Comparison of ENCODE assay signal across 1 cellular context in the genomic region with DNA sequence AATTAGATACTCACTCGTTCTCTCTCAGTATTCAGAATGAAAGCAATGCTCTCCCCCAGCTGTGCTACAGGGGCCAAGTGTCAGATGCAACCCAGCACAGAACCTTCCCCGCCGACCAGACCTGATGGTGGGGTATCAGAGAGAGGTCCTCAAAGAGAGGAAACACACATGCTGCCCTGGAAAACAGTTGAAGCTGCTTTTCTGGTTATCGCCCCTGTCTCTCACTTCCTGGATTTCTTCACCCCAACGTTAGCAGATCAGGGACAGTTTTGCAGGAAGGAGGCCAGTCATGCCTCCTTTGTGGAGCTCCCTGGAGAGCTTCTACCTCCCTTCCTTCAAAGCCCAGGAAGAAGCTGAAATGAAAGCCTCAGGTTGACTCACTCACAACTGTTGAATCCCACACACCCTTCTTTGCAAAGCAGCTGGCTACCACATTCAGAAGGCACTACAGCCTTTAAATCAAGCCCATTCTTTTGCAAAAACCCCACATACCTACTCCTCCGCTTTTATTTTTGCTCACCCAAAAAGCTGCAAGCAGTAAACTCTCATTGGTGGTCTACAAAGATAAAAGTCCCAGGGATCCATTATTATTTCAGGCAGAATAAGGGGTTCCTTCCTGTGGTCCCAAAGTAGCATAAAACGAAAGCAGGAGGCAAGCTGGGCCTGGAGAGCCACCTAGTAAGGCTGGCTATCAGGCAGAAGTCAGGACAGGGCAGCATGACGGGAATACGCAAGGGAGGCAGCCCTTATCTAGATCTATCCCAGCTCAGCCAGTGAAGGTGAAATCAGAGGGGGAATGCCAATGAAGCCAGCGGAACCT.
TF ChIP-seq lines count a peak whose summit lies in the region.

No MANE protein-coding gene starts in this region.

TF ChIP-seq in HEK293, 187 proteins besides CTCF, POLR2A, EP300 and RAD21 (continued from another document):
- TF ChIP-seq, protein P1, sequence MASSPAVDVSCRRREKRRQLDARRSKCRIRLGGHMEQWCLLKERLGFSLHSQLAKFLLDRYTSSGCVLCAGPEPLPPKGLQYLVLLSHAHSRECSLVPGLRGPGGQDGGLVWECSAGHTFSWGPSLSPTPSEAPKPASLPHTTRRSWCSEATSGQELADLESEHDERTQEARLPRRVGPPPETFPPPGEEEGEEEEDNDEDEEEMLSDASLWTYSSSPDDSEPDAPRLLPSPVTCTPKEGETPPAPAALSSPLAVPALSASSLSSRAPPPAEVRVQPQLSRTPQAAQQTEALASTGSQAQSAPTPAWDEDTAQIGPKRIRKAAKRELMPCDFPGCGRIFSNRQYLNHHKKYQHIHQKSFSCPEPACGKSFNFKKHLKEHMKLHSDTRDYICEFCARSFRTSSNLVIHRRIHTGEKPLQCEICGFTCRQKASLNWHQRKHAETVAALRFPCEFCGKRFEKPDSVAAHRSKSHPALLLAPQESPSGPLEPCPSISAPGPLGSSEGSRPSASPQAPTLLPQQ (tag by site-specific recombination; IDR thresholded peaks at IDR 0.05), result no peak
- TF ChIP-seq ZNF677 (tag by site-specific recombination; IDR thresholded peaks at IDR 0.05) (no peak), ZNF10 (tag by site-specific recombination; IDR thresholded peaks at IDR 0.05) (no peak), WT1 (tag by site-specific recombination; IDR thresholded peaks at IDR 0.05) (no peak), SP3 (tag by site-specific recombination; IDR thresholded peaks at IDR 0.05) (no peak), ZNF624 (tag by site-specific recombination; IDR thresholded peaks at IDR 0.05) (no peak), ZBTB8A (tag by site-specific recombination; IDR thresholded peaks at IDR 0.05) (no peak), ZNF423 (tag by site-specific recombination; IDR thresholded peaks at IDR 0.05) (no peak)
- TF ChIP-seq, protein P2, sequence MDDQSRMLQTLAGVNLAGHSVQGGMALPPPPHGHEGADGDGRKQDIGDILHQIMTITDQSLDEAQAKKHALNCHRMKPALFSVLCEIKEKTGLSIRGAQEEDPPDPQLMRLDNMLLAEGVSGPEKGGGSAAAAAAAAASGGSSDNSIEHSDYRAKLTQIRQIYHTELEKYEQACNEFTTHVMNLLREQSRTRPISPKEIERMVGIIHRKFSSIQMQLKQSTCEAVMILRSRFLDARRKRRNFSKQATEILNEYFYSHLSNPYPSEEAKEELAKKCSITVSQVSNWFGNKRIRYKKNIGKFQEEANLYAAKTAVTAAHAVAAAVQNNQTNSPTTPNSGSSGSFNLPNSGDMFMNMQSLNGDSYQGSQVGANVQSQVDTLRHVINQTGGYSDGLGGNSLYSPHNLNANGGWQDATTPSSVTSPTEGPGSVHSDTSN (CRISPR knock-in tag; IDR thresholded peaks at IDR 0.05), result no peak
- TF ChIP-seq, protein P3, sequence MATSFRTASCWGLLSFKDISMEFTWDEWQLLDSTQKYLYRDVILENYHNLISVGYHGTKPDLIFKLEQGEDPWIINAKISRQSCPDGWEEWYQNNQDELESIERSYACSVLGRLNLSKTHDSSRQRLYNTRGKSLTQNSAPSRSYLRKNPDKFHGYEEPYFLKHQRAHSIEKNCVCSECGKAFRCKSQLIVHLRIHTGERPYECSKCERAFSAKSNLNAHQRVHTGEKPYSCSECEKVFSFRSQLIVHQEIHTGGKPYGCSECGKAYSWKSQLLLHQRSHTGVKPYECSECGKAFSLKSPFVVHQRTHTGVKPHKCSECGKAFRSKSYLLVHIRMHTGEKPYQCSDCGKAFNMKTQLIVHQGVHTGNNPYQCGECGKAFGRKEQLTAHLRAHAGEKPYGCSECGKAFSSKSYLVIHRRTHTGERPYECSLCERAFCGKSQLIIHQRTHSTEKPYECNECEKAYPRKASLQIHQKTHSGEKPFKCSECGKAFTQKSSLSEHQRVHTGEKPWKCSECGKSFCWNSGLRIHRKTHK (tag by site-specific recombination; IDR thresholded peaks at IDR 0.05), result no peak
